ENCODE assay signal across 16 cellular contexts in genomic region chr2:24439971-24440340, GRCh38. TPM values are rescaled to one million over a fixed set of nuclear protein-coding genes. Genes with fewer than 3 reads are reported as not detected.
DNase-seq lines count a peak whose midpoint lies in the region; ATAC-seq and TF ChIP-seq lines count a peak whose summit lies in the region.
"Had no signal": no experiment of that assay in that cellular context is flagged by ENCODE, and none has a peak within 500 bp of the region (broad histone marks: within the 10 kb centered on the region; RNA-seq: fewer than 3 reads in every experiment).

No MANE protein-coding gene starts in this region.

- no peak overlapping the region for H3K4me2 ChIP-seq in OCI-LY3 (ENCODE audit: low read length)

- H3K79me2 ChIP-seq in OCI-LY3 (ENCODE audit: low read length) = no peaks in the 10 kb centered on the region

- H3K36me3 Mint-ChIP-seq in nephron progenitor cell (ENCODE audit: low read depth) = no peaks in the 10 kb centered on the region
- no peaks in the 10 kb centered on the region for H3K36me3 Mint-ChIP-seq in activated T-cell treated with anti-CD3 and anti-CD28 coated beads, Interleukin-2, amount 50 U/mL, for 4 hours (ENCODE audit: insufficient read depth)
- H3K36me3 Mint-ChIP-seq: CD4-positive, alpha-beta memory T cell had no signal

- H3K4me1 ChIP-seq in OCI-LY3 (ENCODE audit: low read length) (no peaks in the 10 kb centered on the region), uterus (peaks cover 0 to 12% of the 10 kb centered on the region in 2 donors), left lung (peaks cover 8 to 17% of the 10 kb centered on the region in 2 donors)

- intact Hi-C loops in uterus (cut with DNase I; ENCODE audit: low total_unique reads) = no loop called here
- intact Hi-C loops in left lung (cut with DNase I) = no loop called here

- no peaks in the 10 kb centered on the region for H4K20me1 ChIP-seq in OCI-LY3 (ENCODE audit: insufficient read depth, low read length)

- no peaks in the 10 kb centered on the region for H3K27me3 Mint-ChIP-seq in nephron progenitor cell (ENCODE audit: low read depth, poor library complexity)
- H3K27me3 Mint-ChIP-seq in activated T-cell treated with anti-CD3 and anti-CD28 coated beads, Interleukin-2, amount 50 U/mL, for 4 hours (ENCODE audit: low read depth) = no peaks in the 10 kb centered on the region
- H3K27me3 Mint-ChIP-seq: B cell; CD4-positive, alpha-beta memory T cell had no signal

- no peak for ATAC-seq in activated T-cell treated with anti-CD3 and anti-CD28 coated beads, Interleukin-2, amount 50 U/mL, for 4 hours
- no peak for ATAC-seq in left lung
- ATAC-seq: GM12878, HepG2 had no signal

- H3K27me3 ChIP-seq in OCI-LY3 (ENCODE audit: low read depth, low read length) (no peaks in the 10 kb centered on the region), uterus (no peaks in the 10 kb centered on the region), left lung (no peaks in the 10 kb centered on the region)

- no peak overlapping the region for H3K4me3 ChIP-seq in OCI-LY3 (ENCODE audit: low read length)
- H3K4me3 ChIP-seq in uterus = no peak overlapping the region
- H3K4me3 ChIP-seq in left lung = no peak overlapping the region
- H3K4me3 ChIP-seq: GM12878 had no signal

- H3K9me3 Mint-ChIP-seq in nephron progenitor cell = peaks cover 18% of the 10 kb centered on the region
- no peaks in the 10 kb centered on the region for H3K9me3 Mint-ChIP-seq in activated T-cell treated with anti-CD3 and anti-CD28 coated beads, Interleukin-2, amount 50 U/mL, for 4 hours
- H3K9me3 Mint-ChIP-seq: CD4-positive, alpha-beta memory T cell; H9; HFFc6 had no signal

- peak overlapping the region; percentile 82 for H3K27ac Mint-ChIP-seq in nephron progenitor cell
- H3K27ac Mint-ChIP-seq: B cell; CD4-positive, alpha-beta memory T cell; H9; HFFc6 had no signal

- no peak for TF ChIP-seq POLR2A in uterus (IDR thresholded peaks at IDR 0.05)

- no peak overlapping the region for H3K4me3 Mint-ChIP-seq in nephron progenitor cell
- H3K4me3 Mint-ChIP-seq in activated T-cell treated with anti-CD3 and anti-CD28 coated beads, Interleukin-2, amount 50 U/mL, for 4 hours = no peak overlapping the region
- H3K4me3 Mint-ChIP-seq: B cell; CD4-positive, alpha-beta memory T cell; H9; HFFc6 had no signal

- 0 out of 2 replicates have a peak overlapping the region, but pooled peaks have one; percentile 21 for H2AFZ ChIP-seq in OCI-LY3 (ENCODE audit: low read depth, low read length)

- peaks cover 23% of the 10 kb centered on the region for H3K4me1 Mint-ChIP-seq in nephron progenitor cell
- H3K4me1 Mint-ChIP-seq in activated T-cell treated with anti-CD3 and anti-CD28 coated beads, Interleukin-2, amount 50 U/mL, for 4 hours (ENCODE audit: low read depth) = no peaks in the 10 kb centered on the region
- H3K4me1 Mint-ChIP-seq: B cell; CD4-positive, alpha-beta memory T cell had no signal

- no peak overlapping the region for H3K9ac ChIP-seq in OCI-LY3 (ENCODE audit: low read length)

- TF ChIP-seq CTCF in OCI-LY3 (IDR thresholded peaks at IDR 0.05; ENCODE audit: low read depth, low read length) (no peak), nephron progenitor cell (IDR thresholded peaks at IDR 0.05) (no peak), uterus (IDR thresholded peaks at IDR 0.05) (no peak), left lung (IDR thresholded peaks at IDR 0.05) (no peak)

- H3K36me3 ChIP-seq in OCI-LY3 (replicated peaks; ENCODE audit: low read depth, low read length) = no peaks in the 10 kb centered on the region
- H3K36me3 ChIP-seq in uterus = no peaks in the 10 kb centered on the region
- H3K36me3 ChIP-seq in left lung = no peaks in the 10 kb centered on the region

- no peak overlapping the region for H3K27ac ChIP-seq in OCI-LY3 (ENCODE audit: low read length)
- no peak overlapping the region for H3K27ac ChIP-seq in uterus
- no peak overlapping the region for H3K27ac ChIP-seq in left lung
- H3K27ac ChIP-seq: C4-2B had no signal

- DNase-seq in NCI-H2171 treated with DMSO at 0.1 percent for 48 hours (lab: John Stamatoyannopoulos, UW) (peak; percentile 25), NCI-H2171 (lab: John Stamatoyannopoulos, UW) (no peak), nephron progenitor cell (no peak), HCEC 1CT (no peak), uterus (no peak), left lung (no peak)
- no peak for DNase-seq in activated T-cell treated with anti-CD3 and anti-CD28 coated beads, Interleukin-2, amount 50 U/mL, for 4 hours
- DNase-seq: CD4-positive, alpha-beta memory T cell; DMS79; H9; HFFc6 had no signal

- H3K9me3 ChIP-seq in OCI-LY3 (ENCODE audit: insufficient read depth, low read length) (no peaks in the 10 kb centered on the region), uterus (no peaks in the 10 kb centered on the region), left lung (no peaks in the 10 kb centered on the region)

RNA-seq across cellular contexts. Expression of gene NCOA1, which starts 51.1 kb away (rescaled TPM):
- total RNA-seq in uterus (10 to 100 TPM; 38.7 to 88.5 (median 62.0) TPM), left lung (10 to 100 TPM; 32.6 to 38.2 TPM)
- total RNA-seq in activated T-cell treated with anti-CD3 and anti-CD28 coated beads, Interleukin-2, amount 50 U/mL, for 4 hours = 10 to 100 TPM; 23.9 to 36.9 (median 34.5) TPM
